14 cellular contexts compared by ENCODE assay signal in the genomic region with DNA sequence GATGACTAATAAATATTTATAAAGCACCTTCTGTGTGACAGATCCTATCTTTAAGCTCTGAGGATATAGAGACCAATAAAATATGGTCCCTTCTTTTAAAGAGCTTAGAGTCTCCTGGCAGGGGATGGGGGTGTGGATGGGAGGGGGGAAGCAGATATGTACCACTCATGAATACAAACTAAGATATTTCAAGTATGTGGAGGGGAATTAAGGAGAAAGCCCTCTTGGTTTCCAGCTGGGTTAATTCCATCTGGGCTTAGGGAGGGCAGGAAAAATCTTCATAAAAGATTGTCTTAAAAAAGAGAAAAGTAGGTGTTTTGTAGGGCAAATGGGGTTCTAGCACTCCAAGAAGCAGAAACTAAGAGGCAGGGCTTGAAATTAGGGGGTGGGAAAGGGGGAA. TPM values are rescaled to one million over a fixed set of nuclear protein-coding genes. Genes with fewer than 3 reads are reported as not detected.
DNase-seq lines count a peak whose midpoint lies in the region; ATAC-seq, FAIRE-seq and TF ChIP-seq lines count a peak whose summit lies in the region.
"Had no signal": no experiment of that assay in that cellular context is flagged by ENCODE, and none has a peak within 500 bp of the region (broad histone marks: within the 10 kb centered on the region; RNA-seq: fewer than 3 reads in every experiment).

No MANE protein-coding gene starts in this region.

- no peaks in the 10 kb centered on the region for H3K9me3 Mint-ChIP-seq in activated CD4-positive, alpha-beta T cell treated with anti-CD3 and anti-CD28 coated beads for 36 hours (ENCODE audit: low read depth)
- H3K9me3 Mint-ChIP-seq: activated naive CD4-positive, alpha-beta T cell treated with anti-CD3 and anti-CD28 coated beads, Interleukin-2, amount 10 ng/mL, durations not matched to agents 7 days and 5 days; stimulated activated naive CD8-positive, alpha-beta T cell treated with anti-CD3 and anti-CD28 coated beads, Interleukin-15, Interleukin-2, amounts not matched to agents 100 ng/mL and 50 ng/mL, for 24 hours had no signal

- H3K4me3 ChIP-seq in A673 (ENCODE audit: low read depth, low read length, poor library complexity, severe bottlenecking) = no peak overlapping the region
- H3K4me3 ChIP-seq in cardiac fibroblast (replicated peaks in 1 of 2; ENCODE audit: low read depth in 2 of 2, low read length in 2 of 2) = no peak overlapping the region
- no peak overlapping the region for H3K4me3 ChIP-seq in muscle layer of colon (ENCODE audit: low read depth in 1 of 2, low read length in 2 of 2)

- TF ChIP-seq CTCF in A673 (conservative IDR thresholded peaks at IDR 0.05; ENCODE audit: low read depth, low read length) (no peak), cardiac fibroblast (IDR thresholded peaks at IDR 0.05; ENCODE audit: low read depth, low read length) (no peak)

- no peak overlapping the region for H3K9ac ChIP-seq in muscle layer of colon (ENCODE audit: low read length)

- H3K36me3 ChIP-seq in A673 (ENCODE audit: insufficient read depth, low read length, poor library complexity, severe bottlenecking) (no peaks in the 10 kb centered on the region), muscle layer of colon (ENCODE audit: insufficient read depth, low read length) (peaks cover 29% of the 10 kb centered on the region)

- no peak overlapping the region for H3K27ac Mint-ChIP-seq in activated CD4-positive, alpha-beta T cell treated with anti-CD3 and anti-CD28 coated beads for 36 hours
- H3K27ac Mint-ChIP-seq: activated naive CD4-positive, alpha-beta T cell treated with anti-CD3 and anti-CD28 coated beads, Interleukin-2, amount 10 ng/mL, durations not matched to agents 7 days and 5 days; stimulated activated naive CD8-positive, alpha-beta T cell treated with anti-CD3 and anti-CD28 coated beads, Interleukin-15, Interleukin-2, amounts not matched to agents 100 ng/mL and 50 ng/mL, for 24 hours had no signal

- no TSS peak for BruUV-seq in A673 (replicated peaks; lab: Mats Ljungman, UMichigan)

- H3K9me3 ChIP-seq in A673 (ENCODE audit: low read depth, low read length, poor library complexity, severe bottlenecking) (no peaks in the 10 kb centered on the region), muscle layer of colon (ENCODE audit: low read length) (no peaks in the 10 kb centered on the region)

- intact Hi-C loops in A673 (cut with micrococcal nuclease; ENCODE audit: unreplicated experiment) = loop anchor here (5.0 kb wide), 1 partner anchor 46 kb away; a partner anchor contains a TSS
- intact Hi-C loops in activated CD4-positive, alpha-beta T cell treated with anti-CD3 and anti-CD28 coated beads for 36 hours (cut with DNase I, micrococcal nuclease) = no loop called here

- DNase-seq in A673 (ENCODE audit: low spot score) = peak; percentile 89
- DNase-seq in HTR-8/SVneo (ENCODE audit: insufficient read length, low spot score) = peak; percentile 47
- DNase-seq in cardiac fibroblast (ENCODE audit: low read depth in 2 of 2) = peak; percentile 47 to 58
- DNase-seq in activated CD4-positive, alpha-beta T cell treated with anti-CD3 and anti-CD28 coated beads for 36 hours = no peak
- no peak for DNase-seq in central memory CD4-positive, alpha-beta T cell
- DNase-seq: activated CD4-positive, alpha-beta T cell treated with anti-CD3 and anti-CD28 coated beads, Interleukin-2, amount 50 U/mL, for 1 hour; activated naive CD4-positive, alpha-beta T cell treated with anti-CD3 and anti-CD28 coated beads, Interleukin-2, amount 10 ng/mL, durations not matched to agents 7 days and 5 days; MV-4-11; NCI-H748 treated with DMSO at 0.1 percent for 48 hours had no signal

- FAIRE-seq in HTR-8/SVneo (lab: Jason Lieb, UNC) = no peak
- FAIRE-seq: GM19239 had no signal

- no peak overlapping the region for H3K4me3 Mint-ChIP-seq in activated CD4-positive, alpha-beta T cell treated with anti-CD3 and anti-CD28 coated beads for 36 hours
- H3K4me3 Mint-ChIP-seq: activated naive CD4-positive, alpha-beta T cell treated with anti-CD3 and anti-CD28 coated beads, Interleukin-2, amount 10 ng/mL, durations not matched to agents 7 days and 5 days; stimulated activated naive CD8-positive, alpha-beta T cell treated with anti-CD3 and anti-CD28 coated beads, Interleukin-15, Interleukin-2, amounts not matched to agents 100 ng/mL and 50 ng/mL, for 24 hours had no signal

- peaks cover 11% of the 10 kb centered on the region for H3K4me1 Mint-ChIP-seq in activated CD4-positive, alpha-beta T cell treated with anti-CD3 and anti-CD28 coated beads for 36 hours

- H3K36me3 Mint-ChIP-seq in activated CD4-positive, alpha-beta T cell treated with anti-CD3 and anti-CD28 coated beads for 36 hours (ENCODE audit: low read depth) = peaks cover 21% of the 10 kb centered on the region

- no peak for ATAC-seq in activated CD4-positive, alpha-beta T cell treated with anti-CD3 and anti-CD28 coated beads for 36 hours
- ATAC-seq in GM19395 (IDR thresholded peaks at IDR 0.05; ENCODE audit: unreplicated experiment) = no peak
- no peak for ATAC-seq in GM21528 (IDR thresholded peaks at IDR 0.05; ENCODE audit: low FRiP score, unreplicated experiment)

- no peaks in the 10 kb centered on the region for H3K27me3 Mint-ChIP-seq in activated CD4-positive, alpha-beta T cell treated with anti-CD3 and anti-CD28 coated beads for 36 hours
- H3K27me3 Mint-ChIP-seq: activated naive CD4-positive, alpha-beta T cell treated with anti-CD3 and anti-CD28 coated beads, Interleukin-2, amount 10 ng/mL, durations not matched to agents 7 days and 5 days; stimulated activated naive CD8-positive, alpha-beta T cell treated with anti-CD3 and anti-CD28 coated beads, Interleukin-15, Interleukin-2, amounts not matched to agents 100 ng/mL and 50 ng/mL, for 24 hours had no signal

- POLR2A ChIA-PET in A673 (lab: Charles Lee; ENCODE audit: low non-redundant PET) = interaction anchor here (0.6 kb wide), 1 partner anchor 12 kb away, joined by 4 read pairs; no protein-coding TSS in a partner anchor
- POLR2A ChIA-PET in activated CD4-positive, alpha-beta T cell treated with anti-CD3 and anti-CD28 coated beads for 36 hours (lab: Charles Lee) = interaction anchor here (0.6 kb wide), 1 partner anchor 69 kb away, joined by 3 read pairs; no protein-coding TSS in a partner anchor

- H3K27ac ChIP-seq in A673 (ENCODE audit: low read depth, low read length, poor library complexity, severe bottlenecking) (peak overlapping the region; percentile 45), muscle layer of colon (ENCODE audit: low read depth, low read length) (peak overlapping the region; percentile 7)

- CTCF ChIA-PET in A673 (lab: Charles Lee) = interaction anchor here (0.5 to 1.3 kb wide), 3 partner anchors 47 to 672 kb away, joined by 5 to 6 read pairs (median 5); no protein-coding TSS in a partner anchor
- CTCF ChIA-PET in activated CD4-positive, alpha-beta T cell treated with anti-CD3 and anti-CD28 coated beads for 36 hours (lab: Charles Lee) = interaction anchor here (0.6 kb wide), 2 partner anchors 25 to 39 kb away, joined by 3 read pairs; no protein-coding TSS in a partner anchor

- H3K27me3 ChIP-seq in A673 (replicated peaks; ENCODE audit: insufficient read depth, low read depth, low read length, poor library complexity) (no peaks in the 10 kb centered on the region), muscle layer of colon (ENCODE audit: control insufficient read depth in 1 of 2, insufficient read depth in 2 of 2, low read length in 2 of 2) (no peaks in the 10 kb centered on the region)

- H3K4me1 ChIP-seq in A673 (ENCODE audit: insufficient read depth, low read length, poor library complexity, severe bottlenecking) = peaks cover 29% of the 10 kb centered on the region
- H3K4me1 ChIP-seq in muscle layer of colon (ENCODE audit: insufficient read depth, low read length) = peaks cover 30% of the 10 kb centered on the region

RNA-seq across cellular contexts. Expression of a gene that starts 18.0 kb away (rescaled TPM):
- total RNA-seq in A673 (2021) = 15.7 and 16.1 TPM in 2 replicates
- 1 to 10 TPM; 7.5 to 8.2 TPM for total RNA-seq in activated CD4-positive, alpha-beta T cell treated with anti-CD3 and anti-CD28 coated beads for 36 hours

RNA-seq across cellular contexts. Expression of a gene that starts 21.6 kb away (rescaled TPM):
- total RNA-seq in A673 (2021) = 76.7 and 82.5 TPM in 2 replicates
- 10 to 100 TPM; 51.2 to 58.7 TPM for total RNA-seq in activated CD4-positive, alpha-beta T cell treated with anti-CD3 and anti-CD28 coated beads for 36 hours

RNA-seq across cellular contexts. Expression of a gene that starts 48.5 kb away (rescaled TPM):
- total RNA-seq in A673 (2021) = 30.8 and 39.2 TPM in 2 replicates
- total RNA-seq in activated CD4-positive, alpha-beta T cell treated with anti-CD3 and anti-CD28 coated beads for 36 hours = 10 to 100 TPM; 23.5 to 28.9 TPM

Comparison
In these comparisons a context has a peak if more than half of its experiments do, and no peak if none do; other contexts are left out.
1. DNase-seq: peak in A673 (single experiment), HTR-8/SVneo (single experiment) and cardiac fibroblast (2 of 2); none in activated CD4-positive, alpha-beta T cell treated with anti-CD3 and anti-CD28 coated beads for 36 hours (single experiment) and central memory CD4-positive, alpha-beta T cell (single experiment).